14 cellular contexts compared by ENCODE assay signal in genomic region chr9:37565661-37566618, GRCh38. TPM values are rescaled to one million over a fixed set of nuclear protein-coding genes. Genes with fewer than 3 reads are reported as not detected.
A peak's percentile ranks its signal among the peaks of the same experiment; 100 is the strongest.
DNase-seq lines count a peak whose midpoint lies in the region; ATAC-seq, FAIRE-seq and TF ChIP-seq lines count a peak whose summit lies in the region.
"Had no signal": no experiment of that assay in that cellular context is flagged by ENCODE, and none has a peak within 500 bp of the region (broad histone marks: within the 10 kb centered on the region; RNA-seq: fewer than 3 reads in every experiment).

No MANE protein-coding gene starts in this region.

- no peak overlapping the region for H3K4me3 ChIP-seq in right cardiac atrium (ENCODE audit: low read length)
- H3K4me3 ChIP-seq: adrenal gland had no signal

- TF ChIP-seq CTCF in GM13976 (IDR thresholded peaks at IDR 0.05; ENCODE audit: borderline replicate concordance, control extremely low read depth, extremely low read depth, insufficient read depth, missing control alignments), result no peak

- H3K27ac Mint-ChIP-seq in T-helper 17 cell, result no peak overlapping the region
- no peak overlapping the region for H3K27ac Mint-ChIP-seq in activated T-helper 1 cell treated with anti-CD3 and anti-CD28 coated beads, Interleukin-12 subunit alpha, Interleukin-12 subunit beta, Interleukin-2, Interleukin-4 antibody, amounts not matched to agents 30 ng/mL and 10 ng/mL and 1 ng/mL, durations not matched to agents 14 hours and 24 hours and 36 hours
- H3K27ac Mint-ChIP-seq: activated CD4-positive, alpha-beta T cell treated with anti-CD3 and anti-CD28 coated beads, Interleukin-2, amount 10 ng/mL, durations not matched to agents 7 days and 5 days; endodermal cell; stimulated activated naive CD8-positive, alpha-beta T cell treated with anti-CD3 and anti-CD28 coated beads, Interleukin-15, amount 100 ng/mL, for 72 hours had no signal

- ATAC-seq in GM21390 (IDR thresholded peaks at IDR 0.05; ENCODE audit: unreplicated experiment) (peak; percentile 76), HG03066 (IDR thresholded peaks at IDR 0.05; ENCODE audit: low read depth, unreplicated experiment) (peak; percentile 86), T-helper 17 cell (peak; percentile 33), right cardiac atrium (no peak)
- ATAC-seq: stimulated activated naive CD8-positive, alpha-beta T cell treated with anti-CD3 and anti-CD28 coated beads, Interleukin-15, amount 100 ng/mL, for 72 hours had no signal

- H3K36me3 Mint-ChIP-seq in T-helper 17 cell (ENCODE audit: low read depth), result peaks cover 2% of the 10 kb centered on the region
- H3K36me3 Mint-ChIP-seq in activated T-helper 1 cell treated with anti-CD3 and anti-CD28 coated beads, Interleukin-12 subunit alpha, Interleukin-12 subunit beta, Interleukin-2, Interleukin-4 antibody, amounts not matched to agents 30 ng/mL and 10 ng/mL and 1 ng/mL, durations not matched to agents 14 hours and 24 hours and 36 hours (ENCODE audit: low read depth), result peaks cover 6% of the 10 kb centered on the region

- H3K27me3 Mint-ChIP-seq in T-helper 17 cell, result no peaks in the 10 kb centered on the region
- H3K27me3 Mint-ChIP-seq in activated T-helper 1 cell treated with anti-CD3 and anti-CD28 coated beads, Interleukin-12 subunit alpha, Interleukin-12 subunit beta, Interleukin-2, Interleukin-4 antibody, amounts not matched to agents 30 ng/mL and 10 ng/mL and 1 ng/mL, durations not matched to agents 14 hours and 24 hours and 36 hours (ENCODE audit: insufficient read depth), result no peaks in the 10 kb centered on the region
- H3K27me3 Mint-ChIP-seq: activated CD4-positive, alpha-beta T cell treated with anti-CD3 and anti-CD28 coated beads, Interleukin-2, amount 10 ng/mL, durations not matched to agents 7 days and 5 days; stimulated activated naive CD8-positive, alpha-beta T cell treated with anti-CD3 and anti-CD28 coated beads, Interleukin-15, amount 100 ng/mL, for 72 hours had no signal

- H3K27me3 ChIP-seq in right cardiac atrium (ENCODE audit: control insufficient read depth, insufficient read depth), result no peaks in the 10 kb centered on the region
- H3K27me3 ChIP-seq: adrenal gland had no signal

- no peak overlapping the region for H3K27ac ChIP-seq in right cardiac atrium (ENCODE audit: low read length)
- H3K27ac ChIP-seq: adrenal gland had no signal

- H3K4me1 ChIP-seq in right cardiac atrium (ENCODE audit: control insufficient read depth, insufficient read depth, low read length), result no peaks in the 10 kb centered on the region
- H3K4me1 ChIP-seq: adrenal gland had no signal

- FAIRE-seq in H54 (lab: Jason Lieb, UNC), result no peak

- intact Hi-C loops in right cardiac atrium (cut with DNase I), result no loop called here
- intact Hi-C loops in activated T-helper 1 cell treated with anti-CD3 and anti-CD28 coated beads, Interleukin-12 subunit alpha, Interleukin-12 subunit beta, Interleukin-2, Interleukin-4 antibody, amounts not matched to agents 30 ng/mL and 10 ng/mL and 1 ng/mL, durations not matched to agents 14 hours and 24 hours and 36 hours (cut with micrococcal nuclease), result no loop called here

- H3K9me3 Mint-ChIP-seq in activated T-helper 1 cell treated with anti-CD3 and anti-CD28 coated beads, Interleukin-12 subunit alpha, Interleukin-12 subunit beta, Interleukin-2, Interleukin-4 antibody, amounts not matched to agents 30 ng/mL and 10 ng/mL and 1 ng/mL, durations not matched to agents 14 hours and 24 hours and 36 hours, result peaks cover 25% of the 10 kb centered on the region

- H3K9me3 ChIP-seq in T-helper 17 cell (ENCODE audit: control insufficient read depth, low read length, poor library complexity, severe bottlenecking) (no peaks in the 10 kb centered on the region), right cardiac atrium (ENCODE audit: control insufficient read depth, low read length) (no peaks in the 10 kb centered on the region)
- H3K9me3 ChIP-seq: adrenal gland had no signal

- no peak overlapping the region for H3K4me3 Mint-ChIP-seq in T-helper 17 cell
- no peak overlapping the region for H3K4me3 Mint-ChIP-seq in activated T-helper 1 cell treated with anti-CD3 and anti-CD28 coated beads, Interleukin-12 subunit alpha, Interleukin-12 subunit beta, Interleukin-2, Interleukin-4 antibody, amounts not matched to agents 30 ng/mL and 10 ng/mL and 1 ng/mL, durations not matched to agents 14 hours and 24 hours and 36 hours
- H3K4me3 Mint-ChIP-seq: activated CD4-positive, alpha-beta T cell treated with anti-CD3 and anti-CD28 coated beads, Interleukin-2, amount 10 ng/mL, durations not matched to agents 7 days and 5 days; endodermal cell; nephron; stimulated activated naive CD8-positive, alpha-beta T cell treated with anti-CD3 and anti-CD28 coated beads, Interleukin-15, amount 100 ng/mL, for 72 hours had no signal

- peak; percentile 50 for DNase-seq in GM13976 (ENCODE audit: low spot score)
- DNase-seq in T-helper 17 cell, result no peak
- no peak for DNase-seq in right cardiac atrium
- DNase-seq in NCI-H1417 treated with DMSO at 0.1 percent for 48 hours (lab: John Stamatoyannopoulos, UW), result no peak
- no peak for DNase-seq in H54 (ENCODE audit: insufficient read length, low spot score)
- no peak for DNase-seq in activated T-helper 1 cell treated with anti-CD3 and anti-CD28 coated beads, Interleukin-12 subunit alpha, Interleukin-12 subunit beta, Interleukin-2, Interleukin-4 antibody, amounts not matched to agents 30 ng/mL and 10 ng/mL and 1 ng/mL, durations not matched to agents 14 hours and 24 hours and 36 hours (ENCODE audit: low spot score)
- DNase-seq: activated CD4-positive, alpha-beta T cell treated with anti-CD3 and anti-CD28 coated beads, Interleukin-2, amount 10 ng/mL, durations not matched to agents 7 days and 5 days; adrenal gland; endodermal cell; RPMI8226; stimulated activated naive CD8-positive, alpha-beta T cell treated with anti-CD3 and anti-CD28 coated beads, Interleukin-15, amount 100 ng/mL, for 72 hours had no signal

- WGBS in right cardiac atrium, result 92% methylated on average over 7 of the region's 7 CpGs

- in situ Hi-C loops in GM13976 (cut with MboI; ENCODE audit: low sequenced_read_pairs, unreplicated experiment), result no loop called here

- H3K4me1 Mint-ChIP-seq in T-helper 17 cell, result peaks cover 5% of the 10 kb centered on the region
- H3K4me1 Mint-ChIP-seq in activated T-helper 1 cell treated with anti-CD3 and anti-CD28 coated beads, Interleukin-12 subunit alpha, Interleukin-12 subunit beta, Interleukin-2, Interleukin-4 antibody, amounts not matched to agents 30 ng/mL and 10 ng/mL and 1 ng/mL, durations not matched to agents 14 hours and 24 hours and 36 hours (ENCODE audit: low read depth), result no peaks in the 10 kb centered on the region
- H3K4me1 Mint-ChIP-seq: activated CD4-positive, alpha-beta T cell treated with anti-CD3 and anti-CD28 coated beads, Interleukin-2, amount 10 ng/mL, durations not matched to agents 7 days and 5 days; endodermal cell; stimulated activated naive CD8-positive, alpha-beta T cell treated with anti-CD3 and anti-CD28 coated beads, Interleukin-15, amount 100 ng/mL, for 72 hours had no signal

- no peak for TF ChIP-seq POLR2A in H54 (IDR thresholded peaks at IDR 0.05; ENCODE audit: low read depth, low read length)

RNA-seq across cellular contexts. Expression of gene FBXO10, which starts 10.2 kb away (rescaled TPM):
- total RNA-seq in T-helper 17 cell (1 to 10 TPM; 2.6 to 6.6 TPM), right cardiac atrium (1 to 10 TPM; 5.5 to 7.8 (median 7.5) TPM)
- polyA plus RNA-seq in right cardiac atrium, result 3.5 TPM
- 2.3 and 2.9 TPM in 2 replicates for total RNA-seq in activated T-helper 1 cell treated with anti-CD3 and anti-CD28 coated beads, Interleukin-12 subunit alpha, Interleukin-12 subunit beta, Interleukin-2, Interleukin-4 antibody, amounts not matched to agents 30 ng/mL and 10 ng/mL and 1 ng/mL, durations not matched to agents 14 hours and 24 hours and 36 hours

RNA-seq across cellular contexts. Expression of gene TOMM5, which starts 26.5 kb away (rescaled TPM):
- 10 to 100 TPM; 34.3 to 39.6 TPM for total RNA-seq in T-helper 17 cell
- total RNA-seq in right cardiac atrium, result 10 to 100 TPM; 53.4 to 61.6 (median 57.6) TPM
- polyA plus RNA-seq in right cardiac atrium, result 111 TPM
- total RNA-seq in activated T-helper 1 cell treated with anti-CD3 and anti-CD28 coated beads, Interleukin-12 subunit alpha, Interleukin-12 subunit beta, Interleukin-2, Interleukin-4 antibody, amounts not matched to agents 30 ng/mL and 10 ng/mL and 1 ng/mL, durations not matched to agents 14 hours and 24 hours and 36 hours, result 174 and 175 TPM in 2 replicates

Comparison
In these comparisons a context has a peak if more than half of its experiments do, and no peak if none do; other contexts are left out.
1. ATAC-seq: peak in GM21390 (single experiment), HG03066 (single experiment) and T-helper 17 cell (single experiment); none in right cardiac atrium (0 of 2).